In genomic region chr14:68816183-68816942, GRCh38 we compare ENCODE assay signal across 8 cellular contexts. TPM values are rescaled to one million over a fixed set of nuclear protein-coding genes. Genes with fewer than 3 reads are reported as not detected.
DNase-seq lines count a peak whose midpoint lies in the region; ATAC-seq and TF ChIP-seq lines count a peak whose summit lies in the region.

No MANE protein-coding gene starts in this region.

- peak overlapping the region; percentile 87 for H3K27ac Mint-ChIP-seq in endothelial cell (ENCODE audit: unreplicated experiment)

- peak overlapping the region; percentile 15 for H3K4me3 Mint-ChIP-seq in endothelial cell (ENCODE audit: unreplicated experiment)

- no peaks in the 10 kb centered on the region for H3K9me3 Mint-ChIP-seq in endothelial cell (ENCODE audit: unreplicated experiment)

- TF ChIP-seq CTCF in endothelial cell (IDR thresholded peaks at IDR 0.05; ENCODE audit: unreplicated experiment) = peak; percentile 95

- peaks cover 3% of the 10 kb centered on the region for H3K36me3 Mint-ChIP-seq in endothelial cell (ENCODE audit: low read depth, unreplicated experiment)

- H3K4me1 Mint-ChIP-seq in endothelial cell (ENCODE audit: unreplicated experiment) = peaks cover 30% of the 10 kb centered on the region

- peaks cover 15% of the 10 kb centered on the region for H3K27me3 Mint-ChIP-seq in endothelial cell (ENCODE audit: unreplicated experiment)

- ATAC-seq in GM19467 (IDR thresholded peaks at IDR 0.05; ENCODE audit: unreplicated experiment) = peak; percentile 47

- DNase-seq in COLO668 (lab: John Stamatoyannopoulos, UW; ENCODE audit: unreplicated experiment) (peak; percentile 97), HT-29 (ENCODE audit: low spot score) (peak; percentile 82), NOMO-1 treated with dmso at 0.1 percent for 144 hours (lab: John Stamatoyannopoulos, UW; ENCODE audit: unreplicated experiment) (peak; percentile 79), endothelial cell (ENCODE audit: low spot score) (peak; percentile 97), middle frontal gyrus (ENCODE audit: extremely low spot score, low spot score) (peak; percentile 81)
- peak; percentile 94 for DNase-seq in activated CD8-positive, alpha-beta memory T cell treated with anti-CD3 and anti-CD28 coated beads, Interleukin-2, amount 50 U/mL, for 4 hours
- peak; percentile 84 to 87 for DNase-seq in stimulated activated CD8-positive, alpha-beta memory T cell treated with anti-CD3 and anti-CD28 coated beads, Interleukin-2, amount 100 ng/mL, for 1 hour (ENCODE audit: low read depth in 2 of 2)

RNA-seq across cellular contexts. Expression of gene ZFP36L1, which starts 23.5 kb away (rescaled TPM):
- 83.8 and 88.6 TPM in 2 replicates for total RNA-seq in HT-29 (2014; rRNA removed; shearing (Covaris generic))
- 385 TPM for total RNA-seq in endothelial cell (ENCODE audit: unreplicated experiment)

Comparison
In these comparisons a context has a peak if more than half of its experiments do, and no peak if none do; other contexts are left out.
1. Peak in every context shown above with its lines: DNase-seq and ATAC-seq.